In the genomic region with DNA sequence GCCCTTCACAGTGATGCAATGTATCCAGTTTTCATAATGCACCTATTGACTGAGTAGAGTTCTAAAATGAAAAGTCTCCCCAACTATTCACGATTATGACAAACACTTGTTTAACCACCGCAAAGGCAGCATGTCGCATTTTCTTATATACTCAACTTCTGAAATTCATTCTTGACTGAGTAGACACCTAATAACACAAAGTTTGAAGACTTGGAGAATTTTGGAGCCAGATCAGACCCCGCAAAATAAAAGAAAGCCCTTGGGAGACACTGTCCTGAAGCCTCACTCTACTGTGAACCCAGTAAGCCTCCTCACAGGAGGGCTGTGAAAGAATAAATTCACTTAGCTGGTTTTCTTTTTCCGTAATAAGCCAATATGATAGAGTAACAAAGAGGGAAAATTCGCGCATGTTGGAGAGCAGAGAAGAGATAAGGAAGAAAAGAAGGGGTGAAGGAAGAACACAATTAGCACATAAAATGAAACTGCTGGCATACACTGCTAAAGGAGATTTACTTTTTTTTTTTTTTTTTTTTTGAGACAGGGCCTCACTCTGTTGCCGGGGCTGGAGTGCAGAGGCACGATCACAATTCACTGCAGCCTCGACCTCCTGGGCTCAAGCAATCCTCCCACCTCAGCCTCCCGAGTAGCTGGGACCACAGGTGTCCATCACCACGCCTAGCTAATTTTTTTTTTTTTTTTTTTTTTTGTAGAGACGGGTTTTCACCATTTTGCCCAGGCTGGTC, we compare ENCODE assay signal across 9 cellular contexts. TPM values are rescaled to one million over a fixed set of nuclear protein-coding genes. Genes with fewer than 3 reads are reported as not detected.
A peak's percentile ranks its signal among the peaks of the same experiment; 100 is the strongest.
DNase-seq lines count a peak whose midpoint lies in the region; ATAC-seq, FAIRE-seq and TF ChIP-seq lines count a peak whose summit lies in the region.
"Had no signal": no experiment of that assay in that cellular context is flagged by ENCODE, and none has a peak within 500 bp of the region (broad histone marks: within the 10 kb centered on the region; RNA-seq: fewer than 3 reads in every experiment).

No MANE protein-coding gene starts in this region.

- no peak overlapping the region for H3K27ac Mint-ChIP-seq in T-helper 1 cell treated with Interleukin-12 subunit alpha and Interleukin-12 subunit beta and Interleukin-4 antibody, amounts not matched to agents 30 μg/mL and 1 μg/mL, for 36 hours
- no peak overlapping the region for H3K27ac Mint-ChIP-seq in activated CD4-positive, alpha-beta memory T cell treated with anti-CD3 and anti-CD28 coated beads for 36 hours
- peak overlapping the region; percentile 46 for H3K27ac Mint-ChIP-seq in stimulated activated effector memory CD8-positive, alpha-beta T cell treated with anti-CD3 and anti-CD28 coated beads, Interleukin-12 subunit alpha, Interleukin-12 subunit beta, amount 100 ng/mL, for 72 hours

- CTCF ChIA-PET in activated CD4-positive, alpha-beta memory T cell treated with anti-CD3 and anti-CD28 coated beads for 36 hours (lab: Charles Lee), result interaction anchor here (1.7 kb wide), 1 partner anchor 13 kb away, joined by 5 read pairs; a partner anchor contains a TSS

- intact Hi-C loops in activated CD4-positive, alpha-beta memory T cell treated with anti-CD3 and anti-CD28 coated beads for 36 hours (cut with micrococcal nuclease), result loop anchor here (1.0 to 5.0 kb wide), 7 partner anchors 13 to 1524 kb away; a partner anchor contains a TSS

- FAIRE-seq in D721Med (lab: Jason Lieb, UNC), result no peak

- peak overlapping the region; percentile 57; the same call in 1 of the 2 replicates for H3K4me3 ChIP-seq in iPS DF 6.9 (ENCODE audit: low read length)

- H3K4me1 Mint-ChIP-seq in T-helper 1 cell treated with Interleukin-12 subunit alpha and Interleukin-12 subunit beta and Interleukin-4 antibody, amounts not matched to agents 30 μg/mL and 1 μg/mL, for 36 hours (ENCODE audit: low read depth), result peaks cover 16% of the 10 kb centered on the region
- H3K4me1 Mint-ChIP-seq in activated CD4-positive, alpha-beta memory T cell treated with anti-CD3 and anti-CD28 coated beads for 36 hours (ENCODE audit: low read depth), result peaks cover 12% of the 10 kb centered on the region
- H3K4me1 Mint-ChIP-seq in stimulated activated effector memory CD8-positive, alpha-beta T cell treated with anti-CD3 and anti-CD28 coated beads, Interleukin-12 subunit alpha, Interleukin-12 subunit beta, amount 100 ng/mL, for 72 hours, result peaks cover 43% of the 10 kb centered on the region

- H3K9me3 Mint-ChIP-seq in T-helper 1 cell treated with Interleukin-12 subunit alpha and Interleukin-12 subunit beta and Interleukin-4 antibody, amounts not matched to agents 30 μg/mL and 1 μg/mL, for 36 hours, result no peaks in the 10 kb centered on the region
- no peaks in the 10 kb centered on the region for H3K9me3 Mint-ChIP-seq in activated CD4-positive, alpha-beta memory T cell treated with anti-CD3 and anti-CD28 coated beads for 36 hours
- no peaks in the 10 kb centered on the region for H3K9me3 Mint-ChIP-seq in stimulated activated effector memory CD8-positive, alpha-beta T cell treated with anti-CD3 and anti-CD28 coated beads, Interleukin-12 subunit alpha, Interleukin-12 subunit beta, amount 100 ng/mL, for 72 hours

- peak; percentile 80 for ATAC-seq in stimulated activated effector memory CD8-positive, alpha-beta T cell treated with anti-CD3 and anti-CD28 coated beads, Interleukin-12 subunit alpha, Interleukin-12 subunit beta, amount 100 ng/mL, for 72 hours
- ATAC-seq in HG02938 (IDR thresholded peaks at IDR 0.05; ENCODE audit: unreplicated experiment), result no peak

- H3K27me3 Mint-ChIP-seq in T-helper 1 cell treated with Interleukin-12 subunit alpha and Interleukin-12 subunit beta and Interleukin-4 antibody, amounts not matched to agents 30 μg/mL and 1 μg/mL, for 36 hours (ENCODE audit: low read depth), result peaks cover 81% of the 10 kb centered on the region
- H3K27me3 Mint-ChIP-seq in activated CD4-positive, alpha-beta memory T cell treated with anti-CD3 and anti-CD28 coated beads for 36 hours, result peaks cover 61% of the 10 kb centered on the region

- no peaks in the 10 kb centered on the region for H3K9me3 ChIP-seq in iPS DF 6.9 (ENCODE audit: control insufficient read depth, insufficient read depth, low read length)
- H3K9me3 ChIP-seq: adrenal gland had no signal

- peaks cover 3% of the 10 kb centered on the region for H3K36me3 Mint-ChIP-seq in T-helper 1 cell treated with Interleukin-12 subunit alpha and Interleukin-12 subunit beta and Interleukin-4 antibody, amounts not matched to agents 30 μg/mL and 1 μg/mL, for 36 hours (ENCODE audit: low read depth)
- H3K36me3 Mint-ChIP-seq in activated CD4-positive, alpha-beta memory T cell treated with anti-CD3 and anti-CD28 coated beads for 36 hours, result peaks cover 1% of the 10 kb centered on the region
- H3K36me3 Mint-ChIP-seq in stimulated activated effector memory CD8-positive, alpha-beta T cell treated with anti-CD3 and anti-CD28 coated beads, Interleukin-12 subunit alpha, Interleukin-12 subunit beta, amount 100 ng/mL, for 72 hours, result no peaks in the 10 kb centered on the region

- peak overlapping the region; percentile 69 for H3K4me3 Mint-ChIP-seq in T-helper 1 cell treated with Interleukin-12 subunit alpha and Interleukin-12 subunit beta and Interleukin-4 antibody, amounts not matched to agents 30 μg/mL and 1 μg/mL, for 36 hours
- peak overlapping the region; percentile 69 for H3K4me3 Mint-ChIP-seq in activated CD4-positive, alpha-beta memory T cell treated with anti-CD3 and anti-CD28 coated beads for 36 hours
- peak overlapping the region; percentile 77 for H3K4me3 Mint-ChIP-seq in stimulated activated effector memory CD8-positive, alpha-beta T cell treated with anti-CD3 and anti-CD28 coated beads, Interleukin-12 subunit alpha, Interleukin-12 subunit beta, amount 100 ng/mL, for 72 hours

- no peak overlapping the region for H3K27ac ChIP-seq in iPS DF 6.9 (ENCODE audit: low read length)

- H3K4me1 ChIP-seq in iPS DF 6.9 (ENCODE audit: control insufficient read depth, insufficient read depth, low read length), result no peaks in the 10 kb centered on the region

- WGBS in iPS DF 6.9 (ENCODE audit: insufficient coverage, insufficient read length), result no CpG with 5 or more reads among the region's 13 CpGs

- no peaks in the 10 kb centered on the region for H3K36me3 ChIP-seq in iPS DF 6.9 (ENCODE audit: control insufficient read depth, insufficient read depth, low read length)
- H3K36me3 ChIP-seq: adrenal gland had no signal

- TF ChIP-seq CTCF in D721Med (IDR thresholded peaks at IDR 0.05; ENCODE audit: insufficient read depth, missing control alignments), result no peak

- H3K27me3 ChIP-seq in iPS DF 6.9 (ENCODE audit: control insufficient read depth, insufficient read depth, low read length), result peaks cover 26% of the 10 kb centered on the region

- POLR2A ChIA-PET in activated CD4-positive, alpha-beta memory T cell treated with anti-CD3 and anti-CD28 coated beads for 36 hours (lab: Charles Lee), result no interaction called here

- DNase-seq in T-helper 1 cell (no peak), iPS DF 6.9 (ENCODE audit: low read depth, low spot score) (no peak), D721Med (ENCODE audit: insufficient read length, low spot score) (no peak), cerebellum (ENCODE audit: low spot score) (no peak)
- no peak for DNase-seq in activated CD4-positive, alpha-beta memory T cell treated with anti-CD3 and anti-CD28 coated beads for 36 hours
- no peak for DNase-seq in stimulated activated effector memory CD8-positive, alpha-beta T cell treated with anti-CD3 and anti-CD28 coated beads, Interleukin-12 subunit alpha, Interleukin-12 subunit beta, amount 100 ng/mL, for 72 hours (ENCODE audit: low spot score in 2 of 2)

RNA-seq across cellular contexts. Expression of a gene that starts 0.5 kb away (rescaled TPM):
- 1 to 10 TPM; 2.3 to 2.5 TPM for total RNA-seq in activated CD4-positive, alpha-beta memory T cell treated with anti-CD3 and anti-CD28 coated beads for 36 hours
- 12.0 TPM for total RNA-seq in cerebellum

RNA-seq across cellular contexts. Expression of a gene that starts 13.5 kb away (rescaled TPM):
- 10 to 100 TPM; 44.1 to 44.3 TPM for total RNA-seq in activated CD4-positive, alpha-beta memory T cell treated with anti-CD3 and anti-CD28 coated beads for 36 hours
- total RNA-seq in cerebellum, result 33.3 TPM
